In the genomic region with DNA sequence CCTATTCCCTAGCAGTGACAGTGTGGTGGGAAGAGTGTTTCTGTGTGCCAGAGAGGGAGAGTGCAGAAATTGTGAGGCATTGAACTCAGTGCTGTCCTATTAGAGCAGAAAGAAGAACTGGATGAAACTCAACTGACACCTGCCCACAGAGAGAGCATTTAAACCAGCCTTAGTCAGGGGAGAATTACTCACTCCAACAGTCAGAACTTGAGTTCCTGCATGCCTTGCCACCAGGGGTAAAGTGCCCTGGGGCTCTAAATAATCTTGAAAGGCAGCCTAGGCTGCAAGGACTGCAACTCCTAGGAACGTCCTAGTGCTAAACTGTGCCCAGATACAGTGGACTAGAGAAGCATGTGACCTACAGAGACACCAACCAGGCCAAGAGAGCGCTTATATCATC, we compare ENCODE assay signal across 11 cellular contexts. TPM values are rescaled to one million over a fixed set of nuclear protein-coding genes. Genes with fewer than 3 reads are reported as not detected.
DNase-seq lines count a peak whose midpoint lies in the region; ATAC-seq lines count a peak whose summit lies in the region.
"Had no signal": no experiment of that assay in that cellular context is flagged by ENCODE, and none has a peak within 500 bp of the region (broad histone marks: within the 10 kb centered on the region; RNA-seq: fewer than 3 reads in every experiment).

No MANE protein-coding gene starts in this region.

- H3K27ac Mint-ChIP-seq in activated T-helper 2 cell treated with anti-CD3 and anti-CD28 coated beads, Interferon-gamma antibody, Interleukin-2, Interleukin-4, amounts not matched to agents 10 μg/mL and 5 μg/mL and 100 μg/mL, durations not matched to agents 14 hours and 24 hours and 36 hours, result peak overlapping the region; percentile 73
- H3K27ac Mint-ChIP-seq in stimulated activated naive CD8-positive, alpha-beta T cell treated with anti-CD3 and anti-CD28 coated beads, Interleukin-15, Interleukin-2, amounts not matched to agents 100 ng/mL and 50 ng/mL, for 24 hours, result peak overlapping the region; percentile 55

- peaks cover 47% of the 10 kb centered on the region for H3K4me1 Mint-ChIP-seq in activated T-helper 2 cell treated with anti-CD3 and anti-CD28 coated beads, Interferon-gamma antibody, Interleukin-2, Interleukin-4, amounts not matched to agents 10 μg/mL and 5 μg/mL and 100 μg/mL, durations not matched to agents 14 hours and 24 hours and 36 hours (ENCODE audit: low read depth)
- H3K4me1 Mint-ChIP-seq in stimulated activated naive CD8-positive, alpha-beta T cell treated with anti-CD3 and anti-CD28 coated beads, Interleukin-15, Interleukin-2, amounts not matched to agents 100 ng/mL and 50 ng/mL, for 24 hours (ENCODE audit: low read depth), result peaks cover 40% of the 10 kb centered on the region

- H3K27me3 Mint-ChIP-seq in activated T-helper 2 cell treated with anti-CD3 and anti-CD28 coated beads, Interferon-gamma antibody, Interleukin-2, Interleukin-4, amounts not matched to agents 10 μg/mL and 5 μg/mL and 100 μg/mL, durations not matched to agents 14 hours and 24 hours and 36 hours (ENCODE audit: low read depth), result no peaks in the 10 kb centered on the region
- H3K27me3 Mint-ChIP-seq in stimulated activated naive CD8-positive, alpha-beta T cell treated with anti-CD3 and anti-CD28 coated beads, Interleukin-15, Interleukin-2, amounts not matched to agents 100 ng/mL and 50 ng/mL, for 24 hours, result no peaks in the 10 kb centered on the region

- H3K9me3 Mint-ChIP-seq in activated T-helper 2 cell treated with anti-CD3 and anti-CD28 coated beads, Interferon-gamma antibody, Interleukin-2, Interleukin-4, amounts not matched to agents 10 μg/mL and 5 μg/mL and 100 μg/mL, durations not matched to agents 14 hours and 24 hours and 36 hours, result no peaks in the 10 kb centered on the region
- H3K9me3 Mint-ChIP-seq in stimulated activated naive CD8-positive, alpha-beta T cell treated with anti-CD3 and anti-CD28 coated beads, Interleukin-15, Interleukin-2, amounts not matched to agents 100 ng/mL and 50 ng/mL, for 24 hours, result peaks cover 6% of the 10 kb centered on the region

- intact Hi-C loops in activated T-helper 2 cell treated with anti-CD3 and anti-CD28 coated beads, Interferon-gamma antibody, Interleukin-2, Interleukin-4, amounts not matched to agents 10 μg/mL and 5 μg/mL and 100 μg/mL, durations not matched to agents 14 hours and 24 hours and 36 hours (cut with micrococcal nuclease), result loop anchor here (1.0 to 2.0 kb wide), 3 partner anchors 9 to 62 kb away; no protein-coding TSS in a partner anchor

- peak; percentile 8 for DNase-seq in stimulated activated CD4-positive, alpha-beta T cell treated with anti-CD3 and anti-CD28 coated beads, Interleukin-12 subunit alpha, Interleukin-12 subunit beta, amount 100 ng/mL, for 4 hours
- no peak for DNase-seq in stimulated activated CD4-positive, alpha-beta T cell treated with anti-CD3 and anti-CD28 coated beads, Interleukin-2, amount 100 ng/mL, for 48 hours
- DNase-seq in activated T-helper 2 cell treated with anti-CD3 and anti-CD28 coated beads, Interferon-gamma antibody, Interleukin-2, Interleukin-4, amounts not matched to agents 10 μg/mL and 5 μg/mL and 100 μg/mL, durations not matched to agents 14 hours and 24 hours and 36 hours (ENCODE audit: low spot score), result no peak
- DNase-seq in NCI-H774 (lab: John Stamatoyannopoulos, UW), result no peak
- no peak for DNase-seq in superior temporal gyrus (ENCODE audit: extremely low spot score)
- DNase-seq in COR-L47 (lab: John Stamatoyannopoulos, UW), result no peak
- DNase-seq: NCI-H1048 had no signal

- H3K4me3 Mint-ChIP-seq in activated T-helper 2 cell treated with anti-CD3 and anti-CD28 coated beads, Interferon-gamma antibody, Interleukin-2, Interleukin-4, amounts not matched to agents 10 μg/mL and 5 μg/mL and 100 μg/mL, durations not matched to agents 14 hours and 24 hours and 36 hours (ENCODE audit: low read depth), result peak overlapping the region; percentile 19
- H3K4me3 Mint-ChIP-seq in stimulated activated naive CD8-positive, alpha-beta T cell treated with anti-CD3 and anti-CD28 coated beads, Interleukin-15, Interleukin-2, amounts not matched to agents 100 ng/mL and 50 ng/mL, for 24 hours, result no peak overlapping the region

- H3K36me3 Mint-ChIP-seq in activated T-helper 2 cell treated with anti-CD3 and anti-CD28 coated beads, Interferon-gamma antibody, Interleukin-2, Interleukin-4, amounts not matched to agents 10 μg/mL and 5 μg/mL and 100 μg/mL, durations not matched to agents 14 hours and 24 hours and 36 hours (ENCODE audit: low read depth), result peaks cover 77% of the 10 kb centered on the region
- H3K36me3 Mint-ChIP-seq in stimulated activated naive CD8-positive, alpha-beta T cell treated with anti-CD3 and anti-CD28 coated beads, Interleukin-15, Interleukin-2, amounts not matched to agents 100 ng/mL and 50 ng/mL, for 24 hours (ENCODE audit: low read depth), result no peaks in the 10 kb centered on the region

- peak; percentile 67 for ATAC-seq in HG03064 (IDR thresholded peaks at IDR 0.05; ENCODE audit: low read depth, unreplicated experiment)
- ATAC-seq: gastroesophageal sphincter, Panc1 had no signal

RNA-seq across cellular contexts. Expression of gene CYSLTR1, which starts 12.8 kb away (rescaled TPM):
- 9.7 and 10.2 TPM in 2 replicates for total RNA-seq in activated T-helper 2 cell treated with anti-CD3 and anti-CD28 coated beads, Interferon-gamma antibody, Interleukin-2, Interleukin-4, amounts not matched to agents 10 μg/mL and 5 μg/mL and 100 μg/mL, durations not matched to agents 14 hours and 24 hours and 36 hours
